8 cellular contexts compared by ENCODE assay signal in genomic region chr5:112921031-112921832, GRCh38. TPM values are rescaled to one million over a fixed set of nuclear protein-coding genes. Genes with fewer than 3 reads are reported as not detected.
DNase-seq lines count a peak whose midpoint lies in the region; ATAC-seq and TF ChIP-seq lines count a peak whose summit lies in the region.

No MANE protein-coding gene starts in this region.

- DNase-seq in AG09309 (ENCODE audit: low read depth) (no peak), NCI-H510A treated with DMSO at 0.1 percent for 48 hours (lab: John Stamatoyannopoulos, UW) (peak; percentile 57), lung microvascular endothelial cell (ENCODE audit: low read depth in 2 of 2) (peak; percentile 72 to 78)
- DNase-seq in activated CD8-positive, alpha-beta T cell treated with anti-CD3 and anti-CD28 coated beads, Interleukin-2, amount 10 ng/mL, durations not matched to agents 7 days and 5 days: peak; percentile 63
- DNase-seq in effector CD8-positive, alpha-beta T cell (lab: John Stamatoyannopoulos, UW): peak; percentile 37
- peak in 2 of 3 donors; percentile 27 to 45 for DNase-seq in stimulated activated CD4-positive, alpha-beta T cell treated with anti-CD3 and anti-CD28 coated beads, TNF-alpha, amount 100 ng/mL, for 48 hours (ENCODE audit: low read depth in 3 of 3)

- ATAC-seq in GM18868 (IDR thresholded peaks at IDR 0.05; ENCODE audit: unreplicated experiment) (peak; percentile 40), HG03108 (IDR thresholded peaks at IDR 0.05; ENCODE audit: unreplicated experiment) (peak; percentile 38)
- ATAC-seq in activated CD8-positive, alpha-beta T cell treated with anti-CD3 and anti-CD28 coated beads, Interleukin-2, amount 10 ng/mL, durations not matched to agents 7 days and 5 days: peak; percentile 56

- TF ChIP-seq CTCF in AG09309 (IDR thresholded peaks at IDR 0.05; ENCODE audit: control insufficient read depth, insufficient read depth, low read depth, low read length, missing control alignments): no peak

- CTCF ChIA-PET in activated CD8-positive, alpha-beta T cell treated with anti-CD3 and anti-CD28 coated beads, Interleukin-2, amount 10 ng/mL, durations not matched to agents 7 days and 5 days (lab: Charles Lee): interaction anchor here (0.7 to 4.7 kb wide), 19 partner anchors 9 to 369 kb away, joined by 3 to 32 read pairs (median 5); partner anchors contain the start of genes DCP2 and SRP19

- peaks cover 46% of the 10 kb centered on the region for H3K36me3 Mint-ChIP-seq in activated CD8-positive, alpha-beta T cell treated with anti-CD3 and anti-CD28 coated beads, Interleukin-2, amount 10 ng/mL, durations not matched to agents 7 days and 5 days (ENCODE audit: low read depth)

- POLR2A ChIA-PET in activated CD8-positive, alpha-beta T cell treated with anti-CD3 and anti-CD28 coated beads, Interleukin-2, amount 10 ng/mL, durations not matched to agents 7 days and 5 days (lab: Charles Lee): interaction anchor here (0.7 to 6.2 kb wide), 6 partner anchors 9 to 69 kb away, joined by 3 to 51 read pairs (median 3); partner anchors contain the start of gene DCP2

- H3K4me3 Mint-ChIP-seq in activated CD8-positive, alpha-beta T cell treated with anti-CD3 and anti-CD28 coated beads, Interleukin-2, amount 10 ng/mL, durations not matched to agents 7 days and 5 days: peak overlapping the region; percentile 95

- peaks cover 75% of the 10 kb centered on the region for H3K4me1 Mint-ChIP-seq in activated CD8-positive, alpha-beta T cell treated with anti-CD3 and anti-CD28 coated beads, Interleukin-2, amount 10 ng/mL, durations not matched to agents 7 days and 5 days (ENCODE audit: low read depth)

- H3K27ac Mint-ChIP-seq in activated CD8-positive, alpha-beta T cell treated with anti-CD3 and anti-CD28 coated beads, Interleukin-2, amount 10 ng/mL, durations not matched to agents 7 days and 5 days: peak overlapping the region; percentile 73

- H3K4me3 ChIP-seq in AG09309 (ENCODE audit: control insufficient read depth, low read depth, low read length): peak overlapping the region; percentile 90

- no peaks in the 10 kb centered on the region for H3K27me3 Mint-ChIP-seq in activated CD8-positive, alpha-beta T cell treated with anti-CD3 and anti-CD28 coated beads, Interleukin-2, amount 10 ng/mL, durations not matched to agents 7 days and 5 days (ENCODE audit: low read depth)

- no peaks in the 10 kb centered on the region for H3K9me3 Mint-ChIP-seq in activated CD8-positive, alpha-beta T cell treated with anti-CD3 and anti-CD28 coated beads, Interleukin-2, amount 10 ng/mL, durations not matched to agents 7 days and 5 days (ENCODE audit: insufficient read depth)

RNA-seq across cellular contexts. Expression of gene REEP5, which starts 0.8 kb away (rescaled TPM):
- total RNA-seq in activated CD8-positive, alpha-beta T cell treated with anti-CD3 and anti-CD28 coated beads, Interleukin-2, amount 10 ng/mL, durations not matched to agents 7 days and 5 days: 10 to 100 TPM; 77.6 to 85.0 TPM
- 64.3 and 69.4 TPM in 2 replicates for total RNA-seq in lung microvascular endothelial cell

RNA-seq across cellular contexts. Expression of gene DCP2, which starts 55.4 kb away (rescaled TPM):
- 100 to 1,000 TPM; 119 to 128 TPM for total RNA-seq in activated CD8-positive, alpha-beta T cell treated with anti-CD3 and anti-CD28 coated beads, Interleukin-2, amount 10 ng/mL, durations not matched to agents 7 days and 5 days
- 23.5 and 30.8 TPM in 2 replicates for total RNA-seq in lung microvascular endothelial cell
